Comparison of ENCODE assay signal across 22 cellular contexts in genomic region chr10:78566216-78567135, GRCh38.
DNase-seq lines count a peak whose midpoint lies in the region; ATAC-seq, FAIRE-seq and TF ChIP-seq lines count a peak whose summit lies in the region.
"Had no signal": no experiment of that assay in that cellular context is flagged by ENCODE, and none has a peak within 500 bp of the region (broad histone marks: within the 10 kb centered on the region; RNA-seq: fewer than 3 reads in every experiment).

No MANE protein-coding gene starts in this region.

- H4K20me1 ChIP-seq in astrocyte (ENCODE audit: insufficient read depth, low read length) = no peaks in the 10 kb centered on the region

- intact Hi-C loops in thyroid gland (cut with DNase I) (no loop called here), upper lobe of right lung (cut with DNase I) (no loop called here)

- H3K9me3 Mint-ChIP-seq in astrocyte (ENCODE audit: unreplicated experiment) = peaks cover 8% of the 10 kb centered on the region
- H3K9me3 Mint-ChIP-seq: activated T-cell treated with anti-CD3 and anti-CD28 coated beads, Interleukin-2, amount 50 U/mL, for 72 hours; CD4-positive, CD25-positive, alpha-beta regulatory T cell; neural crest cell; stimulated activated effector memory CD8-positive, alpha-beta T cell treated with anti-CD3 and anti-CD28 coated beads, Interleukin-12 subunit alpha, Interleukin-12 subunit beta, amount 100 ng/mL, for 72 hours had no signal

- no peak overlapping the region for H3K9ac ChIP-seq in astrocyte (ENCODE audit: low read length)

- no peak for ATAC-seq in upper lobe of right lung
- no peak for ATAC-seq in GM19467 (IDR thresholded peaks at IDR 0.05; ENCODE audit: unreplicated experiment)
- ATAC-seq: activated CD8-positive, alpha-beta T cell treated with anti-CD3 and anti-CD28 coated beads, Interleukin-2, amount 10 ng/mL, durations not matched to agents 7 days and 5 days; activated T-cell treated with anti-CD3 and anti-CD28 coated beads, Interleukin-2, amount 50 U/mL, for 72 hours; stimulated activated effector memory CD8-positive, alpha-beta T cell treated with anti-CD3 and anti-CD28 coated beads, Interleukin-12 subunit alpha, Interleukin-12 subunit beta, amount 100 ng/mL, for 72 hours had no signal

- H3K79me2 ChIP-seq in astrocyte (ENCODE audit: insufficient read depth, low read length) = no peaks in the 10 kb centered on the region

- WGBS in thyroid gland, 2 donors = 67 to 77% methylated on average over 10 of the region's 10 CpGs

- H3K27me3 Mint-ChIP-seq in astrocyte (ENCODE audit: low read depth, unreplicated experiment) = peaks cover 70% of the 10 kb centered on the region

- H3K36me3 ChIP-seq in astrocyte (ENCODE audit: insufficient read depth, low read length) (no peaks in the 10 kb centered on the region), thyroid gland (no peaks in the 10 kb centered on the region), upper lobe of right lung (no peaks in the 10 kb centered on the region)

- TF ChIP-seq CTCF in astrocyte (IDR thresholded peaks at IDR 0.05; ENCODE audit: insufficient read depth, low read depth, low read length) = no peak
- TF ChIP-seq CTCF in thyroid gland (IDR thresholded peaks at IDR 0.05) = no peak
- no peak for TF ChIP-seq CTCF in upper lobe of right lung (IDR thresholded peaks at IDR 0.05)

- H3K4me1 ChIP-seq in astrocyte (ENCODE audit: insufficient read depth, low read length) (peaks cover 6% of the 10 kb centered on the region), thyroid gland (peaks cover 28 to 40% of the 10 kb centered on the region in 2 donors), upper lobe of right lung (no peaks in the 10 kb centered on the region)

- H3K4me3 Mint-ChIP-seq in astrocyte (ENCODE audit: unreplicated experiment) = no peak overlapping the region
- H3K4me3 Mint-ChIP-seq: activated CD8-positive, alpha-beta T cell treated with anti-CD3 and anti-CD28 coated beads, Interleukin-2, amount 10 ng/mL, durations not matched to agents 7 days and 5 days; activated T-cell treated with anti-CD3 and anti-CD28 coated beads, Interleukin-2, amount 50 U/mL, for 72 hours; CD4-positive, CD25-positive, alpha-beta regulatory T cell; neural crest cell; stimulated activated effector memory CD8-positive, alpha-beta T cell treated with anti-CD3 and anti-CD28 coated beads, Interleukin-12 subunit alpha, Interleukin-12 subunit beta, amount 100 ng/mL, for 72 hours had no signal

- H3K9me3 ChIP-seq in astrocyte (ENCODE audit: insufficient read depth, low read depth, low read length) (peaks cover 2% of the 10 kb centered on the region), thyroid gland (no peaks in the 10 kb centered on the region), upper lobe of right lung (no peaks in the 10 kb centered on the region)

- TF ChIP-seq POLR2A in thyroid gland (IDR thresholded peaks at IDR 0.05) = no peak

- no peak overlapping the region for H3K27ac Mint-ChIP-seq in astrocyte (ENCODE audit: unreplicated experiment)
- H3K27ac Mint-ChIP-seq: activated CD8-positive, alpha-beta T cell treated with anti-CD3 and anti-CD28 coated beads, Interleukin-2, amount 10 ng/mL, durations not matched to agents 7 days and 5 days; activated T-cell treated with anti-CD3 and anti-CD28 coated beads, Interleukin-2, amount 50 U/mL, for 72 hours; CD4-positive, CD25-positive, alpha-beta regulatory T cell; stimulated activated effector memory CD8-positive, alpha-beta T cell treated with anti-CD3 and anti-CD28 coated beads, Interleukin-12 subunit alpha, Interleukin-12 subunit beta, amount 100 ng/mL, for 72 hours had no signal

- no peak overlapping the region for H2AFZ ChIP-seq in astrocyte (ENCODE audit: low read depth, low read length)

- no peak overlapping the region for H3K4me3 ChIP-seq in astrocyte (ENCODE audit: insufficient read depth, low read depth, low read length)
- no peak overlapping the region for H3K4me3 ChIP-seq in thyroid gland (replicated peaks in 1 of 3)
- H3K4me3 ChIP-seq in upper lobe of right lung = no peak overlapping the region

- FAIRE-seq in astrocyte (lab: Jason Lieb, UNC) = peak; percentile 49
- FAIRE-seq: A204.1, kidney had no signal

- H3K4me2 ChIP-seq in astrocyte (ENCODE audit: low read length) = no peak overlapping the region

- H3K4me1 Mint-ChIP-seq in astrocyte (ENCODE audit: low read depth, unreplicated experiment) = peaks cover 15% of the 10 kb centered on the region
- H3K4me1 Mint-ChIP-seq: CD4-positive, CD25-positive, alpha-beta regulatory T cell had no signal

- H3K27ac ChIP-seq in astrocyte (ENCODE audit: low read depth, low read length) (no peak overlapping the region), thyroid gland (peak overlapping the region in 2 of 3 donors; percentile 31 to 43), upper lobe of right lung (no peak overlapping the region)

- H3K36me3 Mint-ChIP-seq in astrocyte (ENCODE audit: low read depth, unreplicated experiment) = peaks cover 7% of the 10 kb centered on the region
- H3K36me3 Mint-ChIP-seq: CD4-positive, CD25-positive, alpha-beta regulatory T cell; stimulated activated effector memory CD8-positive, alpha-beta T cell treated with anti-CD3 and anti-CD28 coated beads, Interleukin-12 subunit alpha, Interleukin-12 subunit beta, amount 100 ng/mL, for 72 hours had no signal

- H3K27me3 ChIP-seq in astrocyte (ENCODE audit: insufficient read depth, low read length) (peaks cover 15% of the 10 kb centered on the region), thyroid gland (no peaks in the 10 kb centered on the region), upper lobe of right lung (no peaks in the 10 kb centered on the region)

- DNase-seq in NCI-H82 (lab: John Stamatoyannopoulos, UW) = peak; percentile 39
- DNase-seq in NCI-H82 treated with DMSO at 0.1 percent for 48 hours (lab: John Stamatoyannopoulos, UW; ENCODE audit: unreplicated experiment) = no peak
- no peak for DNase-seq in astrocyte (ENCODE audit: low read depth)
- DNase-seq in left kidney (ENCODE audit: low read depth, low spot score) = peak; percentile 62
- DNase-seq in thyroid gland = no peak
- no peak for DNase-seq in upper lobe of right lung
- no peak for DNase-seq in amygdala (lab: John Stamatoyannopoulos, UW)
- DNase-seq: activated CD8-positive, alpha-beta T cell treated with anti-CD3 and anti-CD28 coated beads, Interleukin-2, amount 10 ng/mL, durations not matched to agents 7 days and 5 days; activated T-cell treated with anti-CD3 and anti-CD28 coated beads, Interleukin-2, amount 50 U/mL, for 72 hours; caudate nucleus; CD4-positive, CD25-positive, alpha-beta regulatory T cell; DMS79 treated with DMSO at 0.1 percent for 48 hours; effector CD8-positive, alpha-beta T cell; hypothalamus; kidney; NCI-H526; SHP77; stimulated activated CD4-positive, alpha-beta T cell treated with anti-CD3 and anti-CD28 coated beads, Interleukin-15, amount 100 ng/mL, for 24 hours had no signal

Comparison
In these comparisons a context has a peak if more than half of its experiments do, and no peak if none do; other contexts are left out.
1. DNase-seq: peak in NCI-H82 (single experiment) and left kidney (single experiment); none in NCI-H82 treated with DMSO at 0.1 percent for 48 hours (single experiment), astrocyte (single experiment), thyroid gland (0 of 2), upper lobe of right lung (single experiment) and amygdala (0 of 56).
2. H3K27ac ChIP-seq: peak in thyroid gland (2 of 3); none in astrocyte (single experiment) and upper lobe of right lung (single experiment).